Comparison of ENCODE assay signal across 8 cellular contexts in the genomic region with DNA sequence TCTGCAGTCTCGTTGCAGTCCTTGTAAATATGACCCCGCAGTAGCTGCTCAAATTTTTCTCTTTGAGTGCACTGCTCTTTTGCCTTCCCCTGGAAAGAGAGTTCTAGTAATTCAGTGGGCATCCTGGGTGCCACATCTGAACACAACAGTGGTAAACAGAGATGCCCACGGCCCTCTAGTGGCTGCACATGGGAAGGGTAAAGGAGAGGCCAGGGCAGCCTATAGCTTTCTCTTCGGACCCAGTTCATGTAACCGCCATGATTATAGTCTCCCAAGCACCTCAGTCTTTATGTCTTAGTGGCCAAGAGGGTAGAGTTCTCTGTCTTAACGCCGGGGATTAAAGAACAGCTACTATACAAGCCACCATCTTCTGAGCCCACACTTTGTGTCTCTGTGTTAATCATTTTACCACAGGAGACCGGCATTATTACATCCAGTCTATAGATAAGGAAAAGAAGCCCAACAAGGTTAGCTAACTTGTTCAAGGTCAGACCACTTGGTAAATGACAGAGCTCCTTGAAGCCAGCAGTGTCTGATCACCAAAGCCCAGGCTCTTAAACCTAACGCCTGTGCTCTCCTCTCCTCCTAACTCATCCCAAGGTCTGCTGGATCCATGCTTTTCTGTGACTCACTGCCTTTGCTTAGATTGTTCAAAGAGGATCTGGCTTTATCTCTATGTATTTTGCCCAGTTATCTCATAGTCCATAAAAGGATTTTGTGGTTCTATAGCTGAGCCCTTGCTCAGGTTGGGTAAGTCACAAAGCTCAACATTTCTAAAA.
DNase-seq lines count a peak whose midpoint lies in the region; ATAC-seq and TF ChIP-seq lines count a peak whose summit lies in the region.

No MANE protein-coding gene starts in this region.

- intact Hi-C loops in psoas muscle (cut with DNase I), result loop anchor here (2.0 to 10.0 kb wide), 2 partner anchors 178 to 184 kb away; no protein-coding TSS in a partner anchor

- H3K4me3 ChIP-seq in psoas muscle, result no peak overlapping the region

- no peaks in the 10 kb centered on the region for H3K9me3 ChIP-seq in psoas muscle

- 66 to 69% (median 68%) methylated on average over 9 of the region's 9 CpGs for WGBS in psoas muscle, 3 donors

- peak; percentile 77 for ATAC-seq in HG02623 (IDR thresholded peaks at IDR 0.05; ENCODE audit: unreplicated experiment)
- peak in 2 of 4 donors; percentile 44 to 66 for ATAC-seq in psoas muscle

- no peak overlapping the region for H3K27ac ChIP-seq in psoas muscle

- H3K4me1 ChIP-seq in psoas muscle, result no peaks in the 10 kb centered on the region

- peak; percentile 14 for DNase-seq in NK-92 treated with Interleukin-12 subunit alpha and Interleukin-12 subunit beta, amount 100 ng/mL, for 24 hours (lab: John Stamatoyannopoulos, UW)
- DNase-seq in NK-92 (lab: John Stamatoyannopoulos, UW; ENCODE audit: unreplicated experiment), result no peak
- peak; percentile 19 for DNase-seq in NCI-H1694 treated with DMSO at 0.1 percent for 48 hours (lab: John Stamatoyannopoulos, UW)
- DNase-seq in activated CD4-positive, alpha-beta T cell treated with anti-CD3 and anti-CD28 coated beads, Interleukin-2, amount 50 U/mL, for 1 hour, result peak; percentile 41
- peak; percentile 12 for DNase-seq in fibroblast of gingiva (ENCODE audit: low read depth)
- no peak for DNase-seq in psoas muscle
- DNase-seq in NOMO-1 (lab: John Stamatoyannopoulos, UW; ENCODE audit: unreplicated experiment in 2 of 2), result no peak

- no peaks in the 10 kb centered on the region for H3K27me3 ChIP-seq in psoas muscle (ENCODE audit: insufficient read depth in 3 of 3, low read length in 2 of 3)

- H3K36me3 ChIP-seq in psoas muscle (ENCODE audit: insufficient read depth in 1 of 2, low read depth in 1 of 2), result no peaks in the 10 kb centered on the region

- TF ChIP-seq CTCF in psoas muscle (IDR thresholded peaks at IDR 0.05), result peak; percentile 57

Comparison
In these comparisons a context has a peak if more than half of its experiments do, and no peak if none do; other contexts are left out.
1. DNase-seq: peak in NK-92 treated with Interleukin-12 subunit alpha and Interleukin-12 subunit beta, amount 100 ng/mL, for 24 hours (single experiment), NCI-H1694 treated with DMSO at 0.1 percent for 48 hours (single experiment), activated CD4-positive, alpha-beta T cell treated with anti-CD3 and anti-CD28 coated beads, Interleukin-2, amount 50 U/mL, for 1 hour (single experiment) and fibroblast of gingiva (single experiment); none in NK-92 (single experiment), psoas muscle (0 of 2) and NOMO-1 (0 of 2).